8 cellular contexts compared by ENCODE assay signal in the genomic region with DNA sequence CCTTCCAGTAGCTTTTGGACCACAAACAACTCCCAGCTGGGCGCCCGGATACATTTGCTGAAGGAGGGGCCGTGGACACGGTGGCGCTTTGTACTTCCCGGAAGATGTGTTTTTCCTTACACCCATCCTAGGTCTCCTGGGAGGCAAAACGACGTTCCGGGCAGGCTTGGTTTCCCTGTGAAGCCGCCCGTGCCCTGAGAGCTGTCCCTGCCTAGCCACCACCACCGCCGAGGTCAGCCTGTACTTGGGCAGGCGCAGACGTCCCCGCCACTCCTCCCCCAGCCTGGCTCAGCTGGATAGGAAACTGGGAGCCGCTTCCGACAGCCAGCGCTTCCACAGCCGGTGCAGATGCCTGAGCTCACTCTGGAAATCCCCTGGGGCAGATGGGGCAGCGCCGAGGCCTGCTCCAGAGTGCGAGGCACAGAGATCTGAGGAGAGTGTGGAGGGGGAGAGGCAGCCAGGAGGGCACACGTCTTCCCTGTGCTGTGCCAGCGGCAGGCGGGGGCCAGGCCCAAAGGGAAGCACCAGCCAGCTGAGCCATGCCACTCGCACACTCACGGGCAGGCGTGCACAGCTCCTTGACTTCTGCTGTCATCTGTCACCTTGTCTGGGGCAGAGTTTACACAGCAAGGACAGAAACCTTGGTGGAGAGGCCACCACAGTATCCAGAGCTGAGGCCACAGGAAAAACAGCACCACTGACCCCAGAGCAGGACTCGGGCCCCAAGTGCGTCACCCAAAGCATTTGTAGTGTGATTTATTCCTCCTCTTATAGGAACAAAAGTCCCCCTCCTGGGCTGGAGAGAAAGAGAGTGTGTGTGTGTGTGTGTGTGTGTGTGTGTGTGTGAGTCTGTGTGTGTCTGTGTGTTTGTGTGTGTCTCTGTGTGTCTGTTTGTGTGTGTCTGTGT. TPM values are rescaled to one million over a fixed set of nuclear protein-coding genes. Genes with fewer than 3 reads are reported as not detected.
DNase-seq lines count a peak whose midpoint lies in the region; ATAC-seq and TF ChIP-seq lines count a peak whose summit lies in the region.

No MANE protein-coding gene starts in this region.

- peaks cover 50% of the 10 kb centered on the region for H3K4me1 ChIP-seq in psoas muscle

- TF ChIP-seq CTCF in psoas muscle (IDR thresholded peaks at IDR 0.05), result no peak

- 6 to 9% (median 9%) methylated on average over 31 of the region's 31 CpGs for WGBS in psoas muscle, 3 donors

- peak overlapping the region; percentile 85 for H3K4me3 ChIP-seq in psoas muscle

- H3K9me3 ChIP-seq in psoas muscle, result no peaks in the 10 kb centered on the region

- H3K36me3 ChIP-seq in psoas muscle (ENCODE audit: insufficient read depth in 1 of 2, low read depth in 1 of 2), result no peaks in the 10 kb centered on the region

- peak; percentile 67 to 68 for ATAC-seq in left cardiac atrium
- ATAC-seq in psoas muscle, result peak; percentile 72 to 82 (median 77)
- no peak for ATAC-seq in HG03469 (IDR thresholded peaks at IDR 0.05; ENCODE audit: unreplicated experiment)

- DNase-seq in DMS 273 (lab: John Stamatoyannopoulos, UW; ENCODE audit: unreplicated experiment) (peak; percentile 97), NCI-H128 (lab: John Stamatoyannopoulos, UW; ENCODE audit: unreplicated experiment) (peak; percentile 23), amygdala (lab: John Stamatoyannopoulos, UW) (peak in 35 of 56 donors; percentile 25 to 79 (median 57)), left cardiac atrium (peak; percentile 87), psoas muscle (peak; percentile 81 to 90), DMS114 treated with DMSO at 0.1 percent for 48 hours (lab: John Stamatoyannopoulos, UW; ENCODE audit: unreplicated experiment) (no peak)
- DNase-seq in stimulated activated CD4-positive, alpha-beta T cell treated with anti-CD3 and anti-CD28 coated beads, Interleukin-4, amount 100 ng/mL, for 24 hours, result no peak

- H3K27me3 ChIP-seq in psoas muscle (ENCODE audit: insufficient read depth in 3 of 3, low read length in 2 of 3), result no peaks in the 10 kb centered on the region

- H3K27ac ChIP-seq in psoas muscle, result peak overlapping the region; percentile 94

- intact Hi-C loops in left cardiac atrium (cut with DNase I) (no loop called here), psoas muscle (cut with DNase I) (no loop called here)

RNA-seq across cellular contexts. Expression of a gene that starts 3.0 kb away (rescaled TPM):
- total RNA-seq in left cardiac atrium (10 to 100 TPM; 16.0 to 18.9 TPM), psoas muscle (10 to 100 TPM in 3 of 4 donors, 1 to 10 TPM in 1; 6.6 to 23.1 (median 12.4) TPM)
- 10 to 100 TPM; 11.2 to 14.7 (median 13.9) TPM for polyA plus RNA-seq in psoas muscle

RNA-seq across cellular contexts. Expression of a gene that starts 30.8 kb away (rescaled TPM):
- not detected for total RNA-seq in left cardiac atrium
- total RNA-seq in psoas muscle, result not detected
- under 1 TPM in 2 of 3 donors, not detected in 1; 0.09 to 0.13 TPM for polyA plus RNA-seq in psoas muscle

RNA-seq across cellular contexts. Expression of a gene that starts 39.3 kb away (rescaled TPM):
- 10 to 100 TPM; 45.7 to 70.8 TPM for total RNA-seq in left cardiac atrium
- 10 to 100 TPM in 3 of 4 donors, 1 to 10 TPM in 1; 9.5 to 14.6 (median 11.9) TPM for total RNA-seq in psoas muscle
- 10 to 100 TPM in 1 of 3 donors, 1 to 10 TPM in 2; 6.4 to 12.6 (median 8.1) TPM for polyA plus RNA-seq in psoas muscle

RNA-seq across cellular contexts. Expression of a gene that starts 41.6 kb away (rescaled TPM):
- total RNA-seq in left cardiac atrium (1 to 10 TPM; 5.5 to 7.7 TPM), psoas muscle (1 to 10 TPM in 2 of 4 donors, under 1 TPM in 2; 0.18 to 1.7 (median 1.0) TPM)
- polyA plus RNA-seq in psoas muscle, result 1 to 10 TPM; 1.2 to 1.6 (median 1.3) TPM

RNA-seq across cellular contexts. Expression of a gene that starts 45.3 kb away (rescaled TPM):
- total RNA-seq in left cardiac atrium (10 to 100 TPM; 28.3 to 29.1 TPM), psoas muscle (10 to 100 TPM; 37.3 to 45.5 (median 39.7) TPM)
- polyA plus RNA-seq in psoas muscle, result 10 to 100 TPM; 11.6 to 23.9 (median 12.3) TPM

Comparison
In these comparisons a context has a peak if more than half of its experiments do, and no peak if none do; other contexts are left out.
1. DNase-seq: peak in DMS 273 (single experiment), NCI-H128 (single experiment), amygdala (35 of 56), left cardiac atrium (single experiment) and psoas muscle (2 of 2); none in stimulated activated CD4-positive, alpha-beta T cell treated with anti-CD3 and anti-CD28 coated beads, Interleukin-4, amount 100 ng/mL, for 24 hours (single experiment) and DMS114 treated with DMSO at 0.1 percent for 48 hours (single experiment).